14 cellular contexts compared by ENCODE assay signal in genomic region chr3:146390967-146391366, GRCh38.
A peak's percentile ranks its signal among the peaks of the same experiment; 100 is the strongest.
DNase-seq lines count a peak whose midpoint lies in the region; ATAC-seq and TF ChIP-seq lines count a peak whose summit lies in the region.
"Had no signal": no experiment of that assay in that cellular context is flagged by ENCODE, and none has a peak within 500 bp of the region (broad histone marks: within the 10 kb centered on the region; RNA-seq: fewer than 3 reads in every experiment).

No MANE protein-coding gene starts in this region.

- H3K36me3 Mint-ChIP-seq in chondrocyte (ENCODE audit: low read depth): peaks cover 2% of the 10 kb centered on the region

- no peak overlapping the region for H3K9ac ChIP-seq in skeletal muscle satellite cell (ENCODE audit: low read depth, low read length)

- no peaks in the 10 kb centered on the region for H3K27me3 ChIP-seq in skeletal muscle satellite cell (ENCODE audit: control insufficient read depth, insufficient read depth, low read length)

- peaks cover 8% of the 10 kb centered on the region for H3K4me1 ChIP-seq in skeletal muscle satellite cell (ENCODE audit: control insufficient read depth, insufficient read depth, low read length)

- H3K27me3 Mint-ChIP-seq in chondrocyte (ENCODE audit: low read depth): no peaks in the 10 kb centered on the region

- H3K9me3 Mint-ChIP-seq in chondrocyte (ENCODE audit: low read depth): no peaks in the 10 kb centered on the region
- H3K9me3 Mint-ChIP-seq: stimulated activated naive CD8-positive, alpha-beta T cell treated with anti-CD3 and anti-CD28 coated beads, Interleukin-15, Interleukin-2, amounts not matched to agents 100 ng/mL and 50 ng/mL, for 24 hours had no signal

- peaks cover 17% of the 10 kb centered on the region for H3K4me1 Mint-ChIP-seq in chondrocyte (ENCODE audit: low read depth)

- ATAC-seq in HG03565 (IDR thresholded peaks at IDR 0.05; ENCODE audit: unreplicated experiment) (no peak), GM19463 (IDR thresholded peaks at IDR 0.05; ENCODE audit: unreplicated experiment) (no peak), HG03520 (IDR thresholded peaks at IDR 0.05; ENCODE audit: unreplicated experiment) (no peak)

- TF ChIP-seq CTCF in HFF-Myc (IDR thresholded peaks at IDR 0.05; ENCODE audit: low read depth, low read length, missing control alignments) (no peak), chondrocyte (IDR thresholded peaks at IDR 0.05) (no peak)

- no peaks in the 10 kb centered on the region for H3K9me3 ChIP-seq in skeletal muscle satellite cell (replicated peaks; ENCODE audit: low read length)

- no peaks in the 10 kb centered on the region for H3K36me3 ChIP-seq in skeletal muscle satellite cell (ENCODE audit: insufficient read depth, low read length)

- peak overlapping the region; percentile 27 for H3K4me2 ChIP-seq in skeletal muscle satellite cell (ENCODE audit: low read length)

- H3K4me3 ChIP-seq in HFF-Myc (replicated peaks; ENCODE audit: low read depth, low read length): no peak overlapping the region
- H3K4me3 ChIP-seq in skeletal muscle satellite cell (ENCODE audit: low read length): no peak overlapping the region

- H3K4me3 Mint-ChIP-seq in chondrocyte (ENCODE audit: unreplicated experiment): no peak overlapping the region
- H3K4me3 Mint-ChIP-seq: stimulated activated naive CD8-positive, alpha-beta T cell treated with anti-CD3 and anti-CD28 coated beads, Interleukin-15, Interleukin-2, amounts not matched to agents 100 ng/mL and 50 ng/mL, for 24 hours had no signal

- H3K27ac Mint-ChIP-seq in chondrocyte (ENCODE audit: unreplicated experiment): peak overlapping the region; percentile 45
- H3K27ac Mint-ChIP-seq: stimulated activated naive CD8-positive, alpha-beta T cell treated with anti-CD3 and anti-CD28 coated beads, Interleukin-15, Interleukin-2, amounts not matched to agents 100 ng/mL and 50 ng/mL, for 24 hours had no signal

- intact Hi-C loops in posterior cingulate gyrus (cut with DNase I): no loop called here

- peak; percentile 5 for DNase-seq in HFF-Myc (ENCODE audit: extremely low read depth, low read depth)
- DNase-seq in chondrocyte (ENCODE audit: low spot score): no peak
- peak; percentile 99 for DNase-seq in iris pigment epithelial cell (ENCODE audit: low read depth)
- DNase-seq in posterior cingulate gyrus: no peak
- DNase-seq: activated CD4-positive, alpha-beta T cell treated with anti-CD3 and anti-CD28 coated beads, Interleukin-2, amount 50 U/mL, for 1 hour; activated naive CD4-positive, alpha-beta T cell; DMS79 treated with DMSO at 0.1 percent for 48 hours; NCI-H1417; stimulated activated CD4-positive, alpha-beta T cell treated with anti-CD3 and anti-CD28 coated beads, Interleukin-4, amount 100 ng/mL, for 1 hour had no signal

Comparison
In these comparisons a context has a peak if more than half of its experiments do, and no peak if none do; other contexts are left out.
1. DNase-seq: peak in HFF-Myc (single experiment) and iris pigment epithelial cell (single experiment); none in chondrocyte (single experiment) and posterior cingulate gyrus (0 of 10).